In genomic region chr19:2036424-2036823, GRCh38 we compare ENCODE assay signal across 21 cellular contexts. TPM values are rescaled to one million over a fixed set of nuclear protein-coding genes. Genes with fewer than 3 reads are reported as not detected.
A peak's percentile ranks its signal among the peaks of the same experiment; 100 is the strongest.
DNase-seq lines count a peak whose midpoint lies in the region; ATAC-seq and TF ChIP-seq lines count a peak whose summit lies in the region.
"Had no signal": no experiment of that assay in that cellular context is flagged by ENCODE, and none has a peak within 500 bp of the region (broad histone marks: within the 10 kb centered on the region; RNA-seq: fewer than 3 reads in every experiment).

No MANE protein-coding gene starts in this region.

- intact Hi-C loops in gastrocnemius medialis (cut with DNase I; ENCODE audit: low total_unique reads) = no loop called here
- intact Hi-C loops in MCF 10A (cut with micrococcal nuclease) = no loop called here
- intact Hi-C loops in upper lobe of right lung (cut with DNase I) = no loop called here

- TF ChIP-seq CTCF in gastrocnemius medialis (IDR thresholded peaks at IDR 0.05 in 4 of 5, conservative IDR thresholded peaks at IDR 0.05 in 1 of 5) (no peak), MCF 10A (IDR thresholded peaks at IDR 0.05; ENCODE audit: unreplicated experiment) (no peak), upper lobe of right lung (IDR thresholded peaks at IDR 0.05) (no peak)

- H3K27me3 ChIP-seq in gastrocnemius medialis = no peaks in the 10 kb centered on the region
- H3K27me3 ChIP-seq in upper lobe of right lung = no peaks in the 10 kb centered on the region

- H3K4me1 ChIP-seq in gastrocnemius medialis (peaks cover 21 to 30% of the 10 kb centered on the region in 2 donors), upper lobe of right lung (peaks cover 33% of the 10 kb centered on the region)

- POLR2A ChIA-PET in MCF 10A (lab: Yijun Ruan, JAX) = interaction anchor here (0.5 to 2.1 kb wide), 2 partner anchors 13 to 214 kb away, joined by 4 to 15 read pairs; no protein-coding TSS in a partner anchor

- H3K9me3 ChIP-seq in gastrocnemius medialis (peaks cover 0 to 6% (median 6%) of the 10 kb centered on the region in 3 donors), upper lobe of right lung (peaks cover 4% of the 10 kb centered on the region)
- H3K9me3 ChIP-seq: HAP-1 had no signal

- in situ Hi-C loops in gastrocnemius medialis (cut with MboI; ENCODE audit: low sequenced_read_pairs in 4 of 4) = no loop called here

- peak overlapping the region; percentile 37 for H3K27ac Mint-ChIP-seq in activated naive CD4-positive, alpha-beta T cell treated with anti-CD3 and anti-CD28 coated beads, Interleukin-2, amount 10 ng/mL, durations not matched to agents 7 days and 5 days
- H3K27ac Mint-ChIP-seq in MCF 10A (ENCODE audit: low read depth, unreplicated experiment) (no peak overlapping the region), immature natural killer cell (no peak overlapping the region)

- H3K4me3 Mint-ChIP-seq in activated naive CD4-positive, alpha-beta T cell treated with anti-CD3 and anti-CD28 coated beads, Interleukin-2, amount 10 ng/mL, durations not matched to agents 7 days and 5 days = no peak overlapping the region
- H3K4me3 Mint-ChIP-seq in MCF 10A (ENCODE audit: unreplicated experiment) = no peak overlapping the region
- H3K4me3 Mint-ChIP-seq in immature natural killer cell = no peak overlapping the region
- H3K4me3 Mint-ChIP-seq: CD4-positive, alpha-beta memory T cell had no signal

- H3K27me3 Mint-ChIP-seq in activated naive CD4-positive, alpha-beta T cell treated with anti-CD3 and anti-CD28 coated beads, Interleukin-2, amount 10 ng/mL, durations not matched to agents 7 days and 5 days = peaks cover 11% of the 10 kb centered on the region
- no peaks in the 10 kb centered on the region for H3K27me3 Mint-ChIP-seq in MCF 10A (ENCODE audit: insufficient read depth, unreplicated experiment)
- H3K27me3 Mint-ChIP-seq in immature natural killer cell (ENCODE audit: low read depth in 3 of 3) = peaks cover 2 to 7% (median 2%) of the 10 kb centered on the region in 3 donors
- H3K27me3 Mint-ChIP-seq: CD4-positive, alpha-beta memory T cell had no signal

- peaks cover 3% of the 10 kb centered on the region for H3K9me3 Mint-ChIP-seq in activated naive CD4-positive, alpha-beta T cell treated with anti-CD3 and anti-CD28 coated beads, Interleukin-2, amount 10 ng/mL, durations not matched to agents 7 days and 5 days
- H3K9me3 Mint-ChIP-seq in MCF 10A (ENCODE audit: unreplicated experiment) (no peaks in the 10 kb centered on the region), immature natural killer cell (no peaks in the 10 kb centered on the region)
- H3K9me3 Mint-ChIP-seq: CD4-positive, alpha-beta memory T cell had no signal

- H3K27ac ChIP-seq in gastrocnemius medialis = peak overlapping the region; percentile 96 to 100 (median 100)
- no peak overlapping the region for H3K27ac ChIP-seq in upper lobe of right lung
- H3K27ac ChIP-seq: A549 had no signal

- no peak for ATAC-seq in gastrocnemius medialis
- ATAC-seq in upper lobe of right lung = no peak
- ATAC-seq: A549 had no signal

- H3K36me3 ChIP-seq in gastrocnemius medialis = peaks cover 0 to 36% of the 10 kb centered on the region in 2 donors
- H3K36me3 ChIP-seq in upper lobe of right lung = peaks cover 32% of the 10 kb centered on the region

- H3K4me1 Mint-ChIP-seq in activated naive CD4-positive, alpha-beta T cell treated with anti-CD3 and anti-CD28 coated beads, Interleukin-2, amount 10 ng/mL, durations not matched to agents 7 days and 5 days = peaks cover 38% of the 10 kb centered on the region
- peaks cover 21% of the 10 kb centered on the region for H3K4me1 Mint-ChIP-seq in MCF 10A (ENCODE audit: insufficient read depth, unreplicated experiment)
- H3K4me1 Mint-ChIP-seq in immature natural killer cell = peaks cover 20 to 25% of the 10 kb centered on the region in 2 donors

- no TSS peak for BruUV-seq in MCF 10A (replicated peaks; lab: Mats Ljungman, UMichigan)

- H3K36me3 Mint-ChIP-seq in activated naive CD4-positive, alpha-beta T cell treated with anti-CD3 and anti-CD28 coated beads, Interleukin-2, amount 10 ng/mL, durations not matched to agents 7 days and 5 days = peaks cover 19% of the 10 kb centered on the region
- H3K36me3 Mint-ChIP-seq in MCF 10A (ENCODE audit: insufficient read depth, unreplicated experiment) (peaks cover 36% of the 10 kb centered on the region), immature natural killer cell (no peaks in the 10 kb centered on the region)

- CTCF ChIA-PET in activated naive CD4-positive, alpha-beta T cell treated with anti-CD3 and anti-CD28 coated beads, Interleukin-2, amount 10 ng/mL, durations not matched to agents 7 days and 5 days (lab: Charles Lee) = no interaction called here
- CTCF ChIA-PET in MCF 10A (lab: Yijun Ruan, JAX) = no interaction called here

- no peak for DNase-seq in activated naive CD4-positive, alpha-beta T cell treated with anti-CD3 and anti-CD28 coated beads, Interleukin-2, amount 10 ng/mL, durations not matched to agents 7 days and 5 days
- DNase-seq in activated naive CD4-positive, alpha-beta T cell treated with Interleukin-2 at 50 U/mL for 16 hours = no peak
- DNase-seq in NAMALWA (ENCODE audit: low spot score) (peak; percentile 20), gastrocnemius medialis (no peak), MCF 10A (ENCODE audit: unreplicated experiment) (no peak), upper lobe of right lung (no peak), immature natural killer cell (no peak)
- DNase-seq: 8988T; ACHN; AML-193; C1 segment of cervical spinal cord; Calu3; CD4-positive, alpha-beta memory T cell; COR-L47; DMS53; DMS79 treated with DMSO at 0.1 percent for 48 hours; GF-D8; GOT3 had no signal

- TF ChIP-seq POLR2A in GM19099 (IDR thresholded peaks at IDR 0.05; ENCODE audit: extremely low read depth, insufficient read length, low read depth) (peak; percentile 7), gastrocnemius medialis (IDR thresholded peaks at IDR 0.05) (no peak)

- H3K4me3 ChIP-seq in gastrocnemius medialis = no peak overlapping the region
- H3K4me3 ChIP-seq in upper lobe of right lung = no peak overlapping the region
- H3K4me3 ChIP-seq: A549, HAP-1 had no signal

RNA-seq across cellular contexts. Expression of gene MKNK2, which starts 14.6 kb away (rescaled TPM):
- total RNA-seq in gastrocnemius medialis (1,000 to 10,000 TPM; 1,858 to 2,149 (median 1,965) TPM), MCF 10A (2022) (146 and 224 TPM in 2 replicates), upper lobe of right lung (314 TPM)
- 10 to 100 TPM; 22.7 to 39.2 (median 23.9) TPM for polyA plus RNA-seq in immature natural killer cell

RNA-seq across cellular contexts. Expression of gene BTBD2, which starts 20.9 kb away (rescaled TPM):
- total RNA-seq in gastrocnemius medialis = 10 to 100 TPM; 54.6 to 82.9 (median 63.6) TPM
- total RNA-seq in MCF 10A (2022) = 53.1 and 53.4 TPM in 2 replicates
- total RNA-seq in upper lobe of right lung = 56.5 TPM
- 1 to 10 TPM; 2.6 to 4.4 (median 3.6) TPM for polyA plus RNA-seq in immature natural killer cell

RNA-seq across cellular contexts. Expression of gene MOB3A, which starts 59.7 kb away (rescaled TPM):
- total RNA-seq in gastrocnemius medialis (10 to 100 TPM; 16.0 to 30.8 (median 22.2) TPM), MCF 10A (2022) (40.9 and 47.2 TPM in 2 replicates), upper lobe of right lung (58.8 TPM)
- 100 to 1,000 TPM in 1 of 3 donors, 10 to 100 TPM in 2; 39.4 to 160 (median 42.2) TPM for polyA plus RNA-seq in immature natural killer cell
